Comparison of ENCODE assay signal across 8 cellular contexts in the genomic region with DNA sequence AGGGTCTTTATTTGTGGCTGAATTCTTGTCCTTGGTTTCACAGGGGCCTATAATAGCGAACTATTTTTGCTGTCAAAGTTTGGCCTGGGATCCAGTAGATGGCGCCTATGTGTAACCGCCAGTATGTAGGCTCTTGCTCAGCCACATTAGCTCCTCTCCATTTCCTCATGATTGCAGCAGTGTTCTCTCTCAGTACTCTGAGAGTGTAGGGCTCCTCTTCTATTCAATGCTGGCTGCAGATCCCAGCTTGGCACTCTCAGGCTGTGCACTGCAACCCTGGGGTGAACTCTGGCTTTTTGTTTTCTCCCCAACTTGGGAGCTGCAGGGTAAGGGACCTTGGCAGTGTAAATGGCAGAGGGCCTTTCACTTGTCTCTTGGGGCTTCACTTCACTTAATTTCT.
DNase-seq lines count a peak whose midpoint lies in the region; ATAC-seq and TF ChIP-seq lines count a peak whose summit lies in the region.

No MANE protein-coding gene starts in this region.

- H3K36me3 ChIP-seq in stomach: no peaks in the 10 kb centered on the region

- no peaks in the 10 kb centered on the region for H3K27me3 Mint-ChIP-seq in activated CD4-positive, alpha-beta T cell treated with anti-CD3 and anti-CD28 coated beads, Interleukin-2, amount 10 ng/mL, durations not matched to agents 7 days and 5 days

- intact Hi-C loops in stomach (cut with DNase I; ENCODE audit: low total_unique reads): no loop called here

- peak; percentile 74 for ATAC-seq in GM21825 (IDR thresholded peaks at IDR 0.05; ENCODE audit: unreplicated experiment)
- ATAC-seq in foreskin keratinocyte: peak; percentile 68

- H3K27ac ChIP-seq in foreskin keratinocyte: no peak overlapping the region
- H3K27ac ChIP-seq in stomach: no peak overlapping the region

- H3K4me3 ChIP-seq in stomach: no peak overlapping the region

- no peak for TF ChIP-seq POLR2A in stomach (IDR thresholded peaks at IDR 0.05)

- H3K9me3 Mint-ChIP-seq in activated CD4-positive, alpha-beta T cell treated with anti-CD3 and anti-CD28 coated beads, Interleukin-2, amount 10 ng/mL, durations not matched to agents 7 days and 5 days: no peaks in the 10 kb centered on the region

- no peaks in the 10 kb centered on the region for H3K4me1 Mint-ChIP-seq in activated CD4-positive, alpha-beta T cell treated with anti-CD3 and anti-CD28 coated beads, Interleukin-2, amount 10 ng/mL, durations not matched to agents 7 days and 5 days

- H3K4me3 Mint-ChIP-seq in activated CD4-positive, alpha-beta T cell treated with anti-CD3 and anti-CD28 coated beads, Interleukin-2, amount 10 ng/mL, durations not matched to agents 7 days and 5 days: no peak overlapping the region

- peak; percentile 17 for DNase-seq in activated CD4-positive, alpha-beta T cell treated with anti-CD3 and anti-CD28 coated beads, Interleukin-2, amount 10 ng/mL, durations not matched to agents 7 days and 5 days
- DNase-seq in activated CD4-positive, alpha-beta T cell treated with anti-CD3 and anti-CD28 coated beads for 4 hours: no peak
- DNase-seq in KG1 (lab: John Stamatoyannopoulos, UW) (peak; percentile 11), SW480 (ENCODE audit: low spot score) (peak; percentile 52), foreskin keratinocyte (peak in 1 of 2 donors; percentile 40), stomach (peak; percentile 38), NCI-H1436 (lab: John Stamatoyannopoulos, UW) (no peak)

- H3K36me3 Mint-ChIP-seq in activated CD4-positive, alpha-beta T cell treated with anti-CD3 and anti-CD28 coated beads, Interleukin-2, amount 10 ng/mL, durations not matched to agents 7 days and 5 days (ENCODE audit: low read depth): no peaks in the 10 kb centered on the region

- WGBS in stomach, 5 donors: 37 to 53% (median 44%) methylated on average over 3 of the region's 3 CpGs

- TF ChIP-seq EP300 in stomach (IDR thresholded peaks at IDR 0.05): no peak

- H3K4me1 ChIP-seq in foreskin keratinocyte (no peaks in the 10 kb centered on the region), stomach (no peaks in the 10 kb centered on the region)

- CTCF ChIA-PET in activated CD4-positive, alpha-beta T cell treated with anti-CD3 and anti-CD28 coated beads, Interleukin-2, amount 10 ng/mL, durations not matched to agents 7 days and 5 days (lab: Charles Lee): no interaction called here

- no peak overlapping the region for H3K27ac Mint-ChIP-seq in activated CD4-positive, alpha-beta T cell treated with anti-CD3 and anti-CD28 coated beads, Interleukin-2, amount 10 ng/mL, durations not matched to agents 7 days and 5 days

- TF ChIP-seq CTCF in foreskin keratinocyte (conservative IDR thresholded peaks at IDR 0.05) (peak; percentile 75), stomach (IDR thresholded peaks at IDR 0.05) (peak in 4 of 7 experiments; percentile 14 to 43 (median 32))

- H3K27me3 ChIP-seq in foreskin keratinocyte (no peaks in the 10 kb centered on the region), stomach (no peaks in the 10 kb centered on the region)

- POLR2A ChIA-PET in activated CD4-positive, alpha-beta T cell treated with anti-CD3 and anti-CD28 coated beads, Interleukin-2, amount 10 ng/mL, durations not matched to agents 7 days and 5 days (lab: Charles Lee): no interaction called here

- H3K9me3 ChIP-seq in stomach: no peaks in the 10 kb centered on the region

Comparison
In these comparisons a context has a peak if more than half of its experiments do, and no peak if none do; other contexts are left out.
1. DNase-seq: peak in activated CD4-positive, alpha-beta T cell treated with anti-CD3 and anti-CD28 coated beads, Interleukin-2, amount 10 ng/mL, durations not matched to agents 7 days and 5 days (single experiment), KG1 (single experiment), SW480 (single experiment) and stomach (single experiment); none in activated CD4-positive, alpha-beta T cell treated with anti-CD3 and anti-CD28 coated beads for 4 hours (0 of 2) and NCI-H1436 (single experiment).